29 cellular contexts compared by ENCODE assay signal in genomic region chr15:83404143-83404542, GRCh38. TPM values are rescaled to one million over a fixed set of nuclear protein-coding genes. Genes with fewer than 3 reads are reported as not detected.
"Had no signal": no experiment of that assay in that cellular context is flagged by ENCODE, and none has a peak within 500 bp of the region (broad histone marks: within the 10 kb centered on the region; RNA-seq: fewer than 3 reads in every experiment).

No MANE protein-coding gene starts in this region.

- H3K27me3 ChIP-seq: hepatocyte, neutrophil, pancreas, right lobe of liver, transverse colon, uterus had no signal

- H3K27ac ChIP-seq: breast epithelium, hepatocyte, neutrophil, pancreas, right lobe of liver, stomach, suprapubic skin, transverse colon, uterus had no signal

- H3K79me2 ChIP-seq: hepatocyte had no signal

- DNase-seq: activated B cell treated with CpG ODN at 0.5 μM for 24 hours; activated CD4-positive, alpha-beta T cell treated with anti-CD3 and anti-CD28 coated beads for 36 hours; activated CD4-positive, alpha-beta T cell treated with anti-CD3 and anti-CD28 coated beads, Interleukin-2, amount 50 U/mL, for 48 hours; activated CD8-positive, alpha-beta memory T cell treated with anti-CD3 and anti-CD28 coated beads, Interleukin-2, amount 50 U/mL, for 48 hours; activated naive CD4-positive, alpha-beta T cell treated with Interleukin-2 at 50 U/mL for 16 hours; activated naive CD8-positive, alpha-beta T cell treated with anti-CD3 and anti-CD28 coated beads for 36 hours; activated T-cell treated with anti-CD3 and anti-CD28 coated beads, Interleukin-2, amount 50 U/mL, for 4 hours; foreskin fibroblast; immature natural killer cell; kidney glomerular epithelial cell; mesenchymal stem cell; pancreas; right lobe of liver; small intestine; stimulated activated CD4-positive, alpha-beta T cell treated with anti-CD3 and anti-CD28 coated beads, Interleukin-15, amount 100 ng/mL, for 24 hours; stomach; T1000; transverse colon; uterus had no signal

- H3K4me2 ChIP-seq: hepatocyte had no signal

- H3K9me3 ChIP-seq: breast epithelium, neutrophil, pancreas, right lobe of liver, stomach, suprapubic skin, transverse colon, uterus had no signal

- H2AFZ ChIP-seq: hepatocyte had no signal

- ATAC-seq: activated CD4-positive, alpha-beta T cell treated with anti-CD3 and anti-CD28 coated beads for 36 hours; activated T-cell treated with anti-CD3 and anti-CD28 coated beads, Interleukin-2, amount 50 U/mL, for 4 hours; pancreas; right lobe of liver; stimulated activated memory B cell treated with anti-CD40 and anti-IgM and Interleukin-4, amounts not matched to agents 10 μg/mL and 1 μg/mL and 100 μg/mL, for 72 hours had no signal

- H3K4me3 ChIP-seq: breast epithelium, hepatocyte, pancreas, right lobe of liver, stomach, suprapubic skin, transverse colon, uterus had no signal

- H3K4me1 ChIP-seq: breast epithelium, pancreas, right lobe of liver, stomach, suprapubic skin, transverse colon, uterus had no signal

- FAIRE-seq: astrocyte, endometrium, pancreas, small intestine had no signal

- H3K36me3 ChIP-seq: breast epithelium, neutrophil, pancreas, right lobe of liver, stomach, suprapubic skin, transverse colon, uterus had no signal

RNA-seq across cellular contexts. Expression of gene SH3GL3, which starts 43.0 kb away (rescaled TPM):
- total RNA-seq: activated B cell treated with CpG ODN at 0.5 μM for 24 hours; activated CD4-positive, alpha-beta T cell treated with anti-CD3 and anti-CD28 coated beads for 36 hours; activated CD8-positive, alpha-beta memory T cell treated with anti-CD3 and anti-CD28 coated beads for 36 hours; activated naive CD8-positive, alpha-beta T cell treated with anti-CD3 and anti-CD28 coated beads for 36 hours; activated T-cell treated with anti-CD3 and anti-CD28 coated beads, Interleukin-2, amount 50 U/mL, for 4 hours; breast epithelium; mononuclear cell; right lobe of liver; transverse colon had no signal
- polyA plus RNA-seq: immature natural killer cell, liver had no signal
